Comparison of ENCODE assay signal across 9 cellular contexts in the genomic region with DNA sequence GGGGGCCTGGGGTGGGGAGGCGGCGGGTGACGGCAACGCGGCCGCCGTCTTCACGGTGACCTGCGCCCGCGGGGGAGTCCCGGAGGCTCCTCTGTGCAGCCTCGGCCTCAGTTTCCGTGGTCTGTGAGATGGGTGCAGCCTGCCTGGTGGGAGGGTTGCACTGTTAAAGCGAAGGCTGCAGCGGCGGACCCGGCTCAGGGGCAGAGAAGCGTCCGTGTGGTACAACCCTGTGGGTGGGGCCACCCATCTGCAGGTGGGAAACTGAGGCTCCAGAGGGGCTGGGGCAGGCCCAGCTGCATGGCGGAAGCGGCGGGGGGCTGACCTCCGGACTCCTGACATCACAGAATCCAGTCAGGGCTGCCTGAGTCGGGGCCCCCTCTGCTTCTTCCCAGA. TPM values are rescaled to one million over a fixed set of nuclear protein-coding genes. Genes with fewer than 3 reads are reported as not detected.
DNase-seq lines count a peak whose midpoint lies in the region; ATAC-seq and TF ChIP-seq lines count a peak whose summit lies in the region.
"Had no signal": no experiment of that assay in that cellular context is flagged by ENCODE, and none has a peak within 500 bp of the region (broad histone marks: within the 10 kb centered on the region; RNA-seq: fewer than 3 reads in every experiment).

No MANE protein-coding gene starts in this region.

- H3K79me2 ChIP-seq in neural progenitor cell (ENCODE audit: low read depth) = no peaks in the 10 kb centered on the region

- no peaks in the 10 kb centered on the region for H3K27me3 ChIP-seq in right atrium auricular region
- peaks cover 39% of the 10 kb centered on the region for H3K27me3 ChIP-seq in neural progenitor cell

- H3K4me3 Mint-ChIP-seq in neural progenitor cell = peak overlapping the region; percentile 38

- H3K27ac Mint-ChIP-seq in neural progenitor cell = no peak overlapping the region
- H3K27ac Mint-ChIP-seq: activated T-helper 1 cell treated with anti-CD3 and anti-CD28 coated beads, Interleukin-12 subunit alpha, Interleukin-12 subunit beta, Interleukin-2, Interleukin-4 antibody, amounts not matched to agents 30 ng/mL and 10 ng/mL and 1 ng/mL, durations not matched to agents 14 hours and 24 hours and 36 hours had no signal

- H3K4me3 ChIP-seq in right atrium auricular region = peak overlapping the region; percentile 29 to 56
- H3K4me3 ChIP-seq in cardiac fibroblast (replicated peaks in 1 of 2; ENCODE audit: low read depth in 2 of 2, low read length in 2 of 2) = peak overlapping the region; percentile 3 to 26
- peak overlapping the region; percentile 54 for H3K4me3 ChIP-seq in neural progenitor cell

- TF ChIP-seq CTCF in right atrium auricular region (IDR thresholded peaks at IDR 0.05) (no peak), cardiac fibroblast (IDR thresholded peaks at IDR 0.05; ENCODE audit: low read depth, low read length) (no peak), neural progenitor cell (IDR thresholded peaks at IDR 0.05) (no peak)

- H3K9me3 ChIP-seq in right atrium auricular region (no peaks in the 10 kb centered on the region), neural progenitor cell (ENCODE audit: low read depth) (no peaks in the 10 kb centered on the region)

- DNase-seq in right atrium auricular region (ENCODE audit: low spot score) = no peak
- DNase-seq in cardiac septum (ENCODE audit: low spot score) = no peak
- DNase-seq in cardiac fibroblast (ENCODE audit: low read depth in 2 of 2) = no peak
- DNase-seq in neural progenitor cell (ENCODE audit: low spot score) = no peak
- DNase-seq in SK-N-DZ (ENCODE audit: low spot score) = no peak
- no peak for DNase-seq in posterior vena cava (ENCODE audit: low spot score)

- H3K36me3 Mint-ChIP-seq in neural progenitor cell = no peaks in the 10 kb centered on the region

- peak overlapping the region; percentile 81 for H3K4me2 ChIP-seq in neural progenitor cell

- no peak overlapping the region for H2AFZ ChIP-seq in neural progenitor cell (replicated peaks)

- H3K27ac ChIP-seq in right atrium auricular region (peak overlapping the region in 1 of 2 donors; percentile 22), neural progenitor cell (no peak overlapping the region)

- ATAC-seq in GM18868 (IDR thresholded peaks at IDR 0.05; ENCODE audit: unreplicated experiment) = no peak
- no peak for ATAC-seq in GM18517 (IDR thresholded peaks at IDR 0.05; ENCODE audit: unreplicated experiment)

- peaks cover 9% of the 10 kb centered on the region for H3K27me3 Mint-ChIP-seq in neural progenitor cell (ENCODE audit: insufficient read depth, low read depth)

- peaks cover 20% of the 10 kb centered on the region for H4K20me1 ChIP-seq in neural progenitor cell (ENCODE audit: low read depth)

- no peak overlapping the region for H3K9ac ChIP-seq in neural progenitor cell

- peaks cover 18% of the 10 kb centered on the region for H3F3A ChIP-seq in neural progenitor cell (ENCODE audit: low read depth)

- peaks cover 4% of the 10 kb centered on the region for H3K4me1 Mint-ChIP-seq in neural progenitor cell

- intact Hi-C loops in cardiac septum (cut with DNase I) (no loop called here), posterior vena cava (cut with DNase I) (no loop called here)

- H3K36me3 ChIP-seq in right atrium auricular region = peaks cover 5% of the 10 kb centered on the region
- no peaks in the 10 kb centered on the region for H3K36me3 ChIP-seq in neural progenitor cell

- peaks cover 0 to 15% of the 10 kb centered on the region in 2 donors for H3K4me1 ChIP-seq in right atrium auricular region
- no peaks in the 10 kb centered on the region for H3K4me1 ChIP-seq in neural progenitor cell

- no peaks in the 10 kb centered on the region for H3K9me3 Mint-ChIP-seq in neural progenitor cell
- H3K9me3 Mint-ChIP-seq: activated T-helper 1 cell treated with anti-CD3 and anti-CD28 coated beads, Interleukin-12 subunit alpha, Interleukin-12 subunit beta, Interleukin-2, Interleukin-4 antibody, amounts not matched to agents 30 ng/mL and 10 ng/mL and 1 ng/mL, durations not matched to agents 14 hours and 24 hours and 36 hours had no signal

RNA-seq across cellular contexts. Expression of a gene that starts 0.5 kb away (rescaled TPM):
- total RNA-seq in right atrium auricular region = under 1 TPM; 0.35 to 0.37 TPM
- not detected for total RNA-seq in cardiac septum
- 0.37 TPM in 1 of 2 replicates, not detected in the other for total RNA-seq in neural progenitor cell (ENCODE audit: low replicate concordance)
- 1.8 TPM in 1 of 2 replicates, not detected in the other for polyA plus RNA-seq in SK-N-DZ (2014; cell fraction: cytosol; rRNA removed)
- 1.5 and 3.3 TPM in 2 replicates for polyA plus RNA-seq in SK-N-DZ (2014; cell fraction: nucleus; rRNA removed)
- under 1 TPM in 1 of 2 donors, not detected in 1; 0.37 TPM for total RNA-seq in posterior vena cava
- total RNA-seq: activated T-helper 1 cell treated with anti-CD3 and anti-CD28 coated beads, Interleukin-12 subunit alpha, Interleukin-12 subunit beta, Interleukin-2, Interleukin-4 antibody, amounts not matched to agents 30 ng/mL and 10 ng/mL and 1 ng/mL, durations not matched to agents 14 hours and 24 hours and 36 hours had no signal

RNA-seq across cellular contexts. Expression of a gene that starts 6.8 kb away (rescaled TPM):
- total RNA-seq in right atrium auricular region (10 to 100 TPM; 24.5 to 30.4 TPM), cardiac septum (37.3 TPM), neural progenitor cell (ENCODE audit: low replicate concordance) (14.1 and 68.6 TPM in 2 replicates), posterior vena cava (10 to 100 TPM; 25.6 to 30.7 TPM)
- polyA plus RNA-seq in SK-N-DZ (2014; cell fraction: cytosol; rRNA removed) = 49.8 and 61.6 TPM in 2 replicates
- polyA plus RNA-seq in SK-N-DZ (2014; cell fraction: nucleus; rRNA removed) = 285 and 379 TPM in 2 replicates

RNA-seq across cellular contexts. Expression of a gene that starts 22.9 kb away (rescaled TPM):
- 10 to 100 TPM; 53.3 to 68.5 TPM for total RNA-seq in right atrium auricular region
- 31.4 TPM for total RNA-seq in cardiac septum
- total RNA-seq in neural progenitor cell (ENCODE audit: low replicate concordance) = 9.7 and 50.9 TPM in 2 replicates
- polyA plus RNA-seq in SK-N-DZ (2014; cell fraction: cytosol; rRNA removed) = 60.8 and 67.6 TPM in 2 replicates
- 98.8 and 99.8 TPM in 2 replicates for polyA plus RNA-seq in SK-N-DZ (2014; cell fraction: nucleus; rRNA removed)
- total RNA-seq in posterior vena cava = 10 to 100 TPM; 24.5 to 27.1 TPM

RNA-seq across cellular contexts. Expression of a gene that starts 36.0 kb away (rescaled TPM):
- total RNA-seq in right atrium auricular region (100 to 1,000 TPM in 1 of 2 donors, 10 to 100 TPM in 1; 64.4 to 437 TPM), cardiac septum (136 TPM), neural progenitor cell (ENCODE audit: low replicate concordance) (2.4 and 21.9 TPM in 2 replicates), posterior vena cava (100 to 1,000 TPM; 234 to 270 TPM)
- 13.8 and 27.0 TPM in 2 replicates for polyA plus RNA-seq in SK-N-DZ (2014; cell fraction: cytosol; rRNA removed)
- polyA plus RNA-seq in SK-N-DZ (2014; cell fraction: nucleus; rRNA removed) = 23.3 and 25.4 TPM in 2 replicates

RNA-seq across cellular contexts. Expression of a gene that starts 50.5 kb away (rescaled TPM):
- total RNA-seq in right atrium auricular region (10 to 100 TPM in 1 of 2 donors, 1 to 10 TPM in 1; 1.4 to 11.1 TPM), cardiac septum (12.0 TPM), neural progenitor cell (ENCODE audit: low replicate concordance) (0.06 TPM in 1 of 2 replicates, not detected in the other), posterior vena cava (under 1 TPM; 0.10 to 0.37 TPM)
- 2.9 and 3.2 TPM in 2 replicates for polyA plus RNA-seq in SK-N-DZ (2014; cell fraction: cytosol; rRNA removed)
- polyA plus RNA-seq in SK-N-DZ (2014; cell fraction: nucleus; rRNA removed) = 3.0 and 5.0 TPM in 2 replicates
